15 cellular contexts compared by ENCODE assay signal in genomic region chr13:34026308-34026707, GRCh38.
DNase-seq lines count a peak whose midpoint lies in the region; ATAC-seq and TF ChIP-seq lines count a peak whose summit lies in the region.
"Had no signal": no experiment of that assay in that cellular context is flagged by ENCODE, and none has a peak within 500 bp of the region (broad histone marks: within the 10 kb centered on the region; RNA-seq: fewer than 3 reads in every experiment).

No MANE protein-coding gene starts in this region.

- CTCF ChIA-PET in HCT116 (lab: Charles Lee) (no interaction called here), PC-3 (lab: Charles Lee) (no interaction called here)

- no peak for TF ChIP-seq POLR2A in HCT116 (IDR thresholded peaks at IDR 0.05; ENCODE audit: borderline replicate concordance, extremely low read depth, insufficient read depth, insufficient read length)

- H3K4me3 ChIP-seq in HCT116 (replicated peaks in 1 of 2; ENCODE audit: low read depth in 1 of 2, low read length in 2 of 2) (no peak overlapping the region), PC-3 (ENCODE audit: low read length) (no peak overlapping the region), brain microvascular endothelial cell (ENCODE audit: low read depth, low read length) (no peak overlapping the region), osteoblast (ENCODE audit: insufficient read depth, low read length) (no peak overlapping the region)
- H3K4me3 ChIP-seq: K562 had no signal

- H3K4me1 ChIP-seq in HCT116 (ENCODE audit: control insufficient read depth in 1 of 2, insufficient read depth in 2 of 2, low read length in 2 of 2) (peaks cover 0 to 14% of the 10 kb centered on the region in 2 experiments; a peak in 2 of 4 replicates), PC-3 (ENCODE audit: insufficient read depth, low read length) (peaks cover 44% of the 10 kb centered on the region), osteoblast (ENCODE audit: insufficient read depth, low read length) (peaks cover 8% of the 10 kb centered on the region)
- H3K4me1 ChIP-seq: Caco-2 had no signal

- no peak overlapping the region for H2AFZ ChIP-seq in HCT116 (ENCODE audit: low read depth, low read length, poor library complexity, severe bottlenecking)
- no peak overlapping the region for H2AFZ ChIP-seq in PC-3 (ENCODE audit: low read length)
- no peak overlapping the region for H2AFZ ChIP-seq in osteoblast (ENCODE audit: low read length)

- no peak for ATAC-seq in HCT116
- no peak for ATAC-seq in PC-3
- no peak for ATAC-seq in GM21447 (IDR thresholded peaks at IDR 0.05; ENCODE audit: unreplicated experiment)
- no peak for ATAC-seq in HG03354 (IDR thresholded peaks at IDR 0.05; ENCODE audit: poor library complexity, severe bottlenecking, unreplicated experiment)
- ATAC-seq: K562 had no signal

- H3K9me3 ChIP-seq in HCT116 (ENCODE audit: control insufficient read depth in 1 of 2, insufficient read depth in 1 of 2, low read depth in 1 of 2, low read length in 2 of 2) (peaks cover 10% of the 10 kb centered on the region in 2 experiments; a peak in 3 of 4 replicates), PC-3 (ENCODE audit: low read length) (0 out of 2 replicates have a peak, but pooled peaks cover 10% of the 10 kb centered on the region), osteoblast (ENCODE audit: low read depth, low read length) (peaks cover 7% of the 10 kb centered on the region)

- no peak for TF ChIP-seq RAD21 in HCT116 (IDR thresholded peaks at IDR 0.05; ENCODE audit: low read depth)

- H3K27ac ChIP-seq in HCT116 (ENCODE audit: low read depth, low read length) (no peak overlapping the region), PC-3 (ENCODE audit: low read length) (peak overlapping the region; percentile 62), brain microvascular endothelial cell (peak overlapping the region; percentile 25), osteoblast (ENCODE audit: low read depth, low read length) (peak overlapping the region; percentile 40)
- H3K27ac ChIP-seq: C4-2B, HL-60 had no signal

- no peak for DNase-seq in HCT116 (ENCODE audit: low read depth, low spot score)
- DNase-seq in PC-3 = no peak
- no peak for DNase-seq in brain microvascular endothelial cell
- DNase-seq in osteoblast (ENCODE audit: insufficient read length, low spot score, missing footprints) = no peak
- DNase-seq in activated T-cell treated with anti-CD3 and anti-CD28 coated beads, Interleukin-2, amount 50 U/mL, for 1 hour = no peak
- DNase-seq: AML-193; Caco-2; CD4-positive, alpha-beta T cell; GOT3; H7 had no signal

- in situ Hi-C loops in brain microvascular endothelial cell (cut with HindIII; ENCODE audit: low pct_ligation_motif_present, low sequenced_read_pairs) = no loop called here

- H4K20me1 ChIP-seq in HCT116 (ENCODE audit: insufficient read depth) (no peaks in the 10 kb centered on the region), PC-3 (ENCODE audit: low read length) (no peaks in the 10 kb centered on the region), osteoblast (ENCODE audit: insufficient read depth, low read length) (no peaks in the 10 kb centered on the region)

- POLR2A ChIA-PET in HCT116 (lab: Charles Lee) (no interaction called here), PC-3 (lab: Charles Lee; ENCODE audit: unreplicated experiment) (no interaction called here)

- 0 out of 4 replicates have a peak, but pooled peaks cover 0 to 3% of the 10 kb centered on the region in 2 experiments for H3K36me3 ChIP-seq in HCT116 (ENCODE audit: control insufficient read depth in 1 of 2, insufficient read depth in 2 of 2, low read length in 2 of 2)
- 0 out of 2 replicates have a peak, but pooled peaks cover 5% of the 10 kb centered on the region for H3K36me3 ChIP-seq in PC-3 (ENCODE audit: low read depth, low read length)
- H3K36me3 ChIP-seq in brain microvascular endothelial cell (replicated peaks) = no peaks in the 10 kb centered on the region
- H3K36me3 ChIP-seq in osteoblast (ENCODE audit: insufficient read depth, low read length) = no peaks in the 10 kb centered on the region

- RAD21 ChIA-PET in HCT116 (lab: Charles Lee; ENCODE audit: low non-redundant PET in 1 of 2, low total read pairs in 2 of 2, uncharacterized antibody in 2 of 2, unreplicated experiment in 2 of 2) = no interaction called here

- H3K9ac ChIP-seq in HCT116 (ENCODE audit: low read length) = no peak overlapping the region
- H3K9ac ChIP-seq in PC-3 (ENCODE audit: low read length) = no peak overlapping the region

- TF ChIP-seq CTCF in HCT116 (IDR thresholded peaks at IDR 0.05 in 2 of 3, conservative IDR thresholded peaks at IDR 0.05 in 1 of 3; ENCODE audit: borderline replicate concordance in 1 of 3, insufficient read depth in 1 of 3, low read depth in 2 of 3, low read length in 2 of 3) (no peak), PC-3 (conservative IDR thresholded peaks at IDR 0.05; ENCODE audit: low read depth, low read length) (no peak), brain microvascular endothelial cell (IDR thresholded peaks at IDR 0.05; ENCODE audit: low read depth, low read length, missing control alignments) (no peak), osteoblast (IDR thresholded peaks at IDR 0.05; ENCODE audit: extremely low read depth, low read depth, low read length) (no peak)

- H3K79me2 ChIP-seq in HCT116 (ENCODE audit: insufficient read depth, low read length) = no peaks in the 10 kb centered on the region
- H3K79me2 ChIP-seq in PC-3 (ENCODE audit: low read length) = no peaks in the 10 kb centered on the region
- H3K79me2 ChIP-seq in osteoblast (ENCODE audit: insufficient read depth, low read length) = no peaks in the 10 kb centered on the region

- BruUV-seq in HCT116 (replicated peaks; lab: Mats Ljungman, UMichigan) (no TSS peak), PC-3 (replicated peaks; lab: Mats Ljungman, UMichigan) (no TSS peak)

- H3K9me2 ChIP-seq in HCT116 (ENCODE audit: insufficient read depth) (no peaks in the 10 kb centered on the region), PC-3 (replicated peaks; ENCODE audit: low read length) (no peaks in the 10 kb centered on the region)

- intact Hi-C loops in HCT116 (cut with micrococcal nuclease) (no loop called here), PC-3 (cut with micrococcal nuclease) (no loop called here)

- H3K27me3 ChIP-seq in HCT116 (ENCODE audit: insufficient read depth, low read length) (no peaks in the 10 kb centered on the region), PC-3 (ENCODE audit: low read length) (no peaks in the 10 kb centered on the region), brain microvascular endothelial cell (replicated peaks) (no peaks in the 10 kb centered on the region), osteoblast (ENCODE audit: insufficient read depth, low read length) (no peaks in the 10 kb centered on the region)

- no peaks in the 10 kb centered on the region for H3F3A ChIP-seq in PC-3 (ENCODE audit: low read length, unreplicated experiment)

- H3K4me2 ChIP-seq in HCT116 (ENCODE audit: low read length) (peak overlapping the region; percentile 38; the same call in 1 of the 2 replicates), PC-3 (ENCODE audit: low read length) (no peak overlapping the region), osteoblast (ENCODE audit: insufficient read depth, low read length) (no peak overlapping the region)

TF ChIP-seq in HCT116, 20 proteins besides CTCF, POLR2A, EP300 and RAD21:
- TF ChIP-seq, protein P1, sequence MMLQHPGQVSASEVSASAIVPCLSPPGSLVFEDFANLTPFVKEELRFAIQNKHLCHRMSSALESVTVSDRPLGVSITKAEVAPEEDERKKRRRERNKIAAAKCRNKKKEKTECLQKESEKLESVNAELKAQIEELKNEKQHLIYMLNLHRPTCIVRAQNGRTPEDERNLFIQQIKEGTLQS (IDR thresholded peaks at IDR 0.05) = no peak
- no peak for TF ChIP-seq SRF (IDR thresholded peaks at IDR 0.05; ENCODE audit: low read depth)
- no peak for TF ChIP-seq JUND (IDR thresholded peaks at IDR 0.05)
- no peak for TF ChIP-seq ZBTB33 (IDR thresholded peaks at IDR 0.05; ENCODE audit: extremely low read depth, insufficient replicate concordance, low read length)
- TF ChIP-seq CBX3 (IDR thresholded peaks at IDR 0.05; ENCODE audit: low read depth) = no peak
- TF ChIP-seq EGR1 (IDR thresholded peaks at IDR 0.05; ENCODE audit: low read depth) = no peak
- no peak for TF ChIP-seq ZNF274 (IDR thresholded peaks at IDR 0.05; ENCODE audit: low read depth, low read length)
- no peak for TF ChIP-seq POLR2AphosphoS5 (IDR thresholded peaks at IDR 0.05; ENCODE audit: low read depth, low read length)
- TF ChIP-seq YY1 (IDR thresholded peaks at IDR 0.05; ENCODE audit: extremely low read depth, insufficient replicate concordance, low read depth, low read length) = no peak
- no peak for TF ChIP-seq SIN3A (IDR thresholded peaks at IDR 0.05; ENCODE audit: low read depth)
